2 cellular contexts compared by ENCODE assay signal in genomic region chr15:64348455-64348854, GRCh38.
TF ChIP-seq lines count a peak whose summit lies in the region.

No MANE protein-coding gene starts in this region.

TF ChIP-seq in SK-N-SH, 30 proteins besides CTCF, POLR2A, EP300 and RAD21:
- TF ChIP-seq TCF12 (IDR thresholded peaks at IDR 0.05): peak; percentile 54; the same call in 1 of the 2 replicates
- no peak for TF ChIP-seq EZH2phosphoT487 (IDR thresholded peaks at IDR 0.05; ENCODE audit: borderline replicate concordance, low read depth)
- TF ChIP-seq GABPA (IDR thresholded peaks at IDR 0.05; ENCODE audit: low read depth): no peak
- TF ChIP-seq NFIC (IDR thresholded peaks at IDR 0.05; ENCODE audit: borderline replicate concordance): no peak
- no peak for TF ChIP-seq FOSL2 (IDR thresholded peaks at IDR 0.05; ENCODE audit: borderline replicate concordance, low read depth)
- TF ChIP-seq RCOR1 (IDR thresholded peaks at IDR 0.05; ENCODE audit: low read length): no peak

TF ChIP-seq in SK-N-SH treated with all-trans-retinoic acid at 6 μM for 48 hours, 23 proteins besides CTCF, POLR2A, EP300 and RAD21:
- no peak for TF ChIP-seq CREB5 (CRISPR knock-in tag; IDR thresholded peaks at IDR 0.05; ENCODE audit: low read depth)
- no peak for TF ChIP-seq BACH2 (CRISPR knock-in tag; IDR thresholded peaks at IDR 0.05; ENCODE audit: borderline replicate concordance)
- no peak for TF ChIP-seq TCF4 (CRISPR knock-in tag; IDR thresholded peaks at IDR 0.05; ENCODE audit: borderline replicate concordance)
- no peak for TF ChIP-seq GLIS3 (CRISPR knock-in tag; IDR thresholded peaks at IDR 0.05)
- TF ChIP-seq, protein P1, sequence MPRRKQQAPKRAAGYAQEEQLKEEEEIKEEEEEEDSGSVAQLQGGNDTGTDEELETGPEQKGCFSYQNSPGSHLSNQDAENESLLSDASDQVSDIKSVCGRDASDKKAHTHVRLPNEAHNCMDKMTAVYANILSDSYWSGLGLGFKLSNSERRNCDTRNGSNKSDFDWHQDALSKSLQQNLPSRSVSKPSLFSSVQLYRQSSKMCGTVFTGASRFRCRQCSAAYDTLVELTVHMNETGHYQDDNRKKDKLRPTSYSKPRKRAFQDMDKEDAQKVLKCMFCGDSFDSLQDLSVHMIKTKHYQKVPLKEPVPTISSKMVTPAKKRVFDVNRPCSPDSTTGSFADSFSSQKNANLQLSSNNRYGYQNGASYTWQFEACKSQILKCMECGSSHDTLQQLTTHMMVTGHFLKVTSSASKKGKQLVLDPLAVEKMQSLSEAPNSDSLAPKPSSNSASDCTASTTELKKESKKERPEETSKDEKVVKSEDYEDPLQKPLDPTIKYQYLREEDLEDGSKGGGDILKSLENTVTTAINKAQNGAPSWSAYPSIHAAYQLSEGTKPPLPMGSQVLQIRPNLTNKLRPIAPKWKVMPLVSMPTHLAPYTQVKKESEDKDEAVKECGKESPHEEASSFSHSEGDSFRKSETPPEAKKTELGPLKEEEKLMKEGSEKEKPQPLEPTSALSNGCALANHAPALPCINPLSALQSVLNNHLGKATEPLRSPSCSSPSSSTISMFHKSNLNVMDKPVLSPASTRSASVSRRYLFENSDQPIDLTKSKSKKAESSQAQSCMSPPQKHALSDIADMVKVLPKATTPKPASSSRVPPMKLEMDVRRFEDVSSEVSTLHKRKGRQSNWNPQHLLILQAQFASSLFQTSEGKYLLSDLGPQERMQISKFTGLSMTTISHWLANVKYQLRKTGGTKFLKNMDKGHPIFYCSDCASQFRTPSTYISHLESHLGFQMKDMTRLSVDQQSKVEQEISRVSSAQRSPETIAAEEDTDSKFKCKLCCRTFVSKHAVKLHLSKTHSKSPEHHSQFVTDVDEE (CRISPR knock-in tag; IDR thresholded peaks at IDR 0.05): no peak
- no peak for TF ChIP-seq ZFP3 (CRISPR knock-in tag; IDR thresholded peaks at IDR 0.05)
- TF ChIP-seq ARNTL (CRISPR knock-in tag; IDR thresholded peaks at IDR 0.05; ENCODE audit: borderline replicate concordance, low read depth): no peak
- TF ChIP-seq ZFP30 (CRISPR knock-in tag; IDR thresholded peaks at IDR 0.05): no peak
- TF ChIP-seq PPARA (CRISPR knock-in tag; IDR thresholded peaks at IDR 0.05; ENCODE audit: borderline replicate concordance): no peak
- no peak for TF ChIP-seq RARB (CRISPR knock-in tag; IDR thresholded peaks at IDR 0.05)
- TF ChIP-seq SNAI2 (CRISPR knock-in tag; IDR thresholded peaks at IDR 0.05): no peak
- no peak for TF ChIP-seq ZC3H10 (CRISPR knock-in tag; IDR thresholded peaks at IDR 0.05)
- no peak for TF ChIP-seq POU6F1 (CRISPR knock-in tag; IDR thresholded peaks at IDR 0.05; ENCODE audit: borderline replicate concordance, low read depth)
- no peak for TF ChIP-seq ESRRG (CRISPR knock-in tag; IDR thresholded peaks at IDR 0.05)
- no peak for TF ChIP-seq ZNF565 (CRISPR knock-in tag; conservative IDR thresholded peaks at IDR 0.05; ENCODE audit: low read depth)
- TF ChIP-seq, protein P2, sequence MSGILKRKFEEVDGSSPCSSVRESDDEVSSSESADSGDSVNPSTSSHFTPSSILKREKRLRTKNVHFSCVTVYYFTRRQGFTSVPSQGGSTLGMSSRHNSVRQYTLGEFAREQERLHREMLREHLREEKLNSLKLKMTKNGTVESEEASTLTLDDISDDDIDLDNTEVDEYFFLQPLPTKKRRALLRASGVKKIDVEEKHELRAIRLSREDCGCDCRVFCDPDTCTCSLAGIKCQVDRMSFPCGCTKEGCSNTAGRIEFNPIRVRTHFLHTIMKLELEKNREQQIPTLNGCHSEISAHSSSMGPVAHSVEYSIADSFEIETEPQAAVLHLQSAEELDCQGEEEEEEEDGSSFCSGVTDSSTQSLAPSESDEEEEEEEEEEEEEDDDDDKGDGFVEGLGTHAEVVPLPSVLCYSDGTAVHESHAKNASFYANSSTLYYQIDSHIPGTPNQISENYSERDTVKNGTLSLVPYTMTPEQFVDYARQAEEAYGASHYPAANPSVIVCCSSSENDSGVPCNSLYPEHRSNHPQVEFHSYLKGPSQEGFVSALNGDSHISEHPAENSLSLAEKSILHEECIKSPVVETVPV (CRISPR knock-in tag; IDR thresholded peaks at IDR 0.05): no peak
